Comparison of ENCODE assay signal across 1 cellular context in the genomic region with DNA sequence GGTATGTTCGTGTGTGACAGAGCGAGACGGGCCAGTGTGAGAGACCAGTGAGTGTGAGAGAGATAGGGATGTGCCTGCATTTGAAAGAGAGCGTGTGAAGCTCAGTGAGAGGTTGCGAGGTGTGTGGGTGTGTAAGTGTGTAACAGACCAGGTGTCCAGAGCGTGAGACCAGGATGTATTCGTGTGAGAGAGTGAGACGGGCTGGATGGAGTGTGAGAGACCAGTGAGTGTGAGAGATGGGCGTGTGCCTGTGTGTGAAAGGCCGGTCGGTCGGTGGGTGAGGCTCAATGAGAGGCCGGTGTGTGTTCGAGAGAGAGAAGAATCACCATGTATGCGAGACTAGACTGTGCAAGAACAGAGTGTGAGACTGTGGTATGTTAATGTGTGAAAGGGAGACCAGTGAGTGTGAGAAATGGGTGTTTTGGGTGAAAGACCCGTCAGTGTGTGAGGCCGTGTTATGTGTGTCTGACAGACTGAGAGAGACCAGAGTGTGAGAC.
TF ChIP-seq lines count a peak whose summit lies in the region.

No MANE protein-coding gene starts in this region.

TF ChIP-seq in GM23338, 12 proteins besides CTCF, POLR2A, EP300 and RAD21 (continued from another document):
- TF ChIP-seq, protein P1, sequence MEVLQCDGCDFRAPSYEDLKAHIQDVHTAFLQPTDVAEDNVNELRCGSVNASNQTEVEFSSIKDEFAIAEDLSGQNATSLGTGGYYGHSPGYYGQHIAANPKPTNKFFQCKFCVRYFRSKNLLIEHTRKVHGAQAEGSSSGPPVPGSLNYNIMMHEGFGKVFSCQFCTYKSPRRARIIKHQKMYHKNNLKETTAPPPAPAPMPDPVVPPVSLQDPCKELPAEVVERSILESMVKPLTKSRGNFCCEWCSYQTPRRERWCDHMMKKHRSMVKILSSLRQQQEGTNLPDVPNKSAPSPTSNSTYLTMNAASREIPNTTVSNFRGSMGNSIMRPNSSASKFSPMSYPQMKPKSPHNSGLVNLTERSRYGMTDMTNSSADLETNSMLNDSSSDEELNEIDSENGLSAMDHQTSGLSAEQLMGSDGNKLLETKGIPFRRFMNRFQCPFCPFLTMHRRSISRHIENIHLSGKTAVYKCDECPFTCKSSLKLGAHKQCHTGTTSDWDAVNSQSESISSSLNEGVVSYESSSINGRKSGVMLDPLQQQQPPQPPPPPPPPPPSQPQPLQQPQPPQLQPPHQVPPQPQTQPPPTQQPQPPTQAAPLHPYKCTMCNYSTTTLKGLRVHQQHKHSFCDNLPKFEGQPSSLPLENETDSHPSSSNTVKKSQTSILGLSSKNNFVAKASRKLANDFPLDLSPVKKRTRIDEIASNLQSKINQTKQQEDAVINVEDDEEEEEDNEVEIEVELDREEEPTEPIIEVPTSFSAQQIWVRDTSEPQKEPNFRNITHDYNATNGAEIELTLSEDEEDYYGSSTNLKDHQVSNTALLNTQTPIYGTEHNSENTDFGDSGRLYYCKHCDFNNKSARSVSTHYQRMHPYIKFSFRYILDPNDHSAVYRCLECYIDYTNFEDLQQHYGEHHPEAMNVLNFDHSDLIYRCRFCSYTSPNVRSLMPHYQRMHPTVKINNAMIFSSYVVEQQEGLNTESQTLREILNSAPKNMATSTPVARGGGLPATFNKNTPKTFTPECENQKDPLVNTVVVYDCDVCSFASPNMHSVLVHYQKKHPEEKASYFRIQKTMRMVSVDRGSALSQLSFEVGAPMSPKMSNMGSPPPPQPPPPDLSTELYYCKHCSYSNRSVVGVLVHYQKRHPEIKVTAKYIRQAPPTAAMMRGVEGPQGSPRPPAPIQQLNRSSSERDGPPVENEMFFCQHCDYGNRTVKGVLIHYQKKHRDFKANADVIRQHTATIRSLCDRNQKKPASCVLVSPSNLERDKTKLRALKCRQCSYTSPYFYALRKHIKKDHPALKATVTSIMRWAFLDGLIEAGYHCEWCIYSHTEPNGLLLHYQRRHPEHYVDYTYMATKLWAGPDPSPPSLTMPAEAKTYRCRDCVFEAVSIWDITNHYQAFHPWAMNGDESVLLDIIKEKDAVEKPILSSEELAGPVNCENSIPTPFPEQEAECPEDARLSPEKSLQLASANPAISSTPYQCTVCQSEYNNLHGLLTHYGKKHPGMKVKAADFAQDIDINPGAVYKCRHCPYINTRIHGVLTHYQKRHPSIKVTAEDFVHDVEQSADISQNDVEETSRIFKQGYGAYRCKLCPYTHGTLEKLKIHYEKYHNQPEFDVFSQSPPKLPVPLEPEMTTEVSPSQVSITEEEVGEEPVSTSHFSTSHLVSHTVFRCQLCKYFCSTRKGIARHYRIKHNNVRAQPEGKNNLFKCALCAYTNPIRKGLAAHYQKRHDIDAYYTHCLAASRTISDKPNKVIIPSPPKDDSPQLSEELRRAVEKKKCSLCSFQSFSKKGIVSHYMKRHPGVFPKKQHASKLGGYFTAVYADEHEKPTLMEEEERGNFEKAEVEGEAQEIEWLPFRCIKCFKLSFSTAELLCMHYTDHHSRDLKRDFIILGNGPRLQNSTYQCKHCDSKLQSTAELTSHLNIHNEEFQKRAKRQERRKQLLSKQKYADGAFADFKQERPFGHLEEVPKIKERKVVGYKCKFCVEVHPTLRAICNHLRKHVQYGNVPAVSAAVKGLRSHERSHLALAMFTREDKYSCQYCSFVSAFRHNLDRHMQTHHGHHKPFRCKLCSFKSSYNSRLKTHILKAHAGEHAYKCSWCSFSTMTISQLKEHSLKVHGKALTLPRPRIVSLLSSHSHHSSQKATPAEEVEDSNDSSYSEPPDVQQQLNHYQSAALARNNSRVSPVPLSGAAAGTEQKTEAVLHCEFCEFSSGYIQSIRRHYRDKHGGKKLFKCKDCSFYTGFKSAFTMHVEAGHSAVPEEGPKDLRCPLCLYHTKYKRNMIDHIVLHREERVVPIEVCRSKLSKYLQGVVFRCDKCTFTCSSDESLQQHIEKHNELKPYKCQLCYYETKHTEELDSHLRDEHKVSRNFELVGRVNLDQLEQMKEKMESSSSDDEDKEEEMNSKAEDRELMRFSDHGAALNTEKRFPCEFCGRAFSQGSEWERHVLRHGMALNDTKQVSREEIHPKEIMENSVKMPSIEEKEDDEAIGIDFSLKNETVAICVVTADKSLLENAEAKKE (CRISPR knock-in tag; IDR thresholded peaks at IDR 0.05): no peak
- no peak for TF ChIP-seq EZH2phosphoT487 (IDR thresholded peaks at IDR 0.05; ENCODE audit: unreplicated experiment)
- TF ChIP-seq, protein P2, sequence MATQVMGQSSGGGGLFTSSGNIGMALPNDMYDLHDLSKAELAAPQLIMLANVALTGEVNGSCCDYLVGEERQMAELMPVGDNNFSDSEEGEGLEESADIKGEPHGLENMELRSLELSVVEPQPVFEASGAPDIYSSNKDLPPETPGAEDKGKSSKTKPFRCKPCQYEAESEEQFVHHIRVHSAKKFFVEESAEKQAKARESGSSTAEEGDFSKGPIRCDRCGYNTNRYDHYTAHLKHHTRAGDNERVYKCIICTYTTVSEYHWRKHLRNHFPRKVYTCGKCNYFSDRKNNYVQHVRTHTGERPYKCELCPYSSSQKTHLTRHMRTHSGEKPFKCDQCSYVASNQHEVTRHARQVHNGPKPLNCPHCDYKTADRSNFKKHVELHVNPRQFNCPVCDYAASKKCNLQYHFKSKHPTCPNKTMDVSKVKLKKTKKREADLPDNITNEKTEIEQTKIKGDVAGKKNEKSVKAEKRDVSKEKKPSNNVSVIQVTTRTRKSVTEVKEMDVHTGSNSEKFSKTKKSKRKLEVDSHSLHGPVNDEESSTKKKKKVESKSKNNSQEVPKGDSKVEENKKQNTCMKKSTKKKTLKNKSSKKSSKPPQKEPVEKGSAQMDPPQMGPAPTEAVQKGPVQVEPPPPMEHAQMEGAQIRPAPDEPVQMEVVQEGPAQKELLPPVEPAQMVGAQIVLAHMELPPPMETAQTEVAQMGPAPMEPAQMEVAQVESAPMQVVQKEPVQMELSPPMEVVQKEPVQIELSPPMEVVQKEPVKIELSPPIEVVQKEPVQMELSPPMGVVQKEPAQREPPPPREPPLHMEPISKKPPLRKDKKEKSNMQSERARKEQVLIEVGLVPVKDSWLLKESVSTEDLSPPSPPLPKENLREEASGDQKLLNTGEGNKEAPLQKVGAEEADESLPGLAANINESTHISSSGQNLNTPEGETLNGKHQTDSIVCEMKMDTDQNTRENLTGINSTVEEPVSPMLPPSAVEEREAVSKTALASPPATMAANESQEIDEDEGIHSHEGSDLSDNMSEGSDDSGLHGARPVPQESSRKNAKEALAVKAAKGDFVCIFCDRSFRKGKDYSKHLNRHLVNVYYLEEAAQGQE (IDR thresholded peaks at IDR 0.05; ENCODE audit: unreplicated experiment): no peak
- TF ChIP-seq NANOG (IDR thresholded peaks at IDR 0.05; ENCODE audit: borderline replicate concordance): no peak
- TF ChIP-seq STAT1 (IDR thresholded peaks at IDR 0.05; ENCODE audit: unreplicated experiment): no peak
- TF ChIP-seq CREB1 (CRISPR knock-in tag; IDR thresholded peaks at IDR 0.05; ENCODE audit: low read depth): no peak
- TF ChIP-seq ZNF331 (CRISPR knock-in tag; IDR thresholded peaks at IDR 0.05; ENCODE audit: low read depth): no peak
- no peak for TF ChIP-seq EZH2 (IDR thresholded peaks at IDR 0.05; ENCODE audit: low read depth, unreplicated experiment)
- no peak for TF ChIP-seq JUNB (IDR thresholded peaks at IDR 0.05; ENCODE audit: unreplicated experiment)
